Comparison of ENCODE assay signal across 14 cellular contexts in genomic region chr6:151087861-151088598, GRCh38.
DNase-seq lines count a peak whose midpoint lies in the region; ATAC-seq and TF ChIP-seq lines count a peak whose summit lies in the region.
"Had no signal": no experiment of that assay in that cellular context is flagged by ENCODE, and none has a peak within 500 bp of the region (broad histone marks: within the 10 kb centered on the region; RNA-seq: fewer than 3 reads in every experiment).

No MANE protein-coding gene starts in this region.

- H3K4me1 ChIP-seq in fibroblast of lung (ENCODE audit: control insufficient read depth, extremely low read depth, insufficient read depth, low read length) = no peaks in the 10 kb centered on the region

- H2AFZ ChIP-seq in fibroblast of lung (ENCODE audit: low read length) = no peak overlapping the region

- H3K9me3 ChIP-seq in fibroblast of lung (ENCODE audit: control insufficient read depth, insufficient read depth, low read depth, low read length) = no peaks in the 10 kb centered on the region
- H3K9me3 ChIP-seq: neutrophil had no signal

- DNase-seq in AG09309 (ENCODE audit: low read depth) (peak; percentile 28), OCI-M1 (lab: John Stamatoyannopoulos, UW) (peak; percentile 93), fibroblast of lung (ENCODE audit: low read depth in 2 of 2) (peak; percentile 84 to 97), NCI-H1105 (lab: John Stamatoyannopoulos, UW) (no peak)
- no peak for DNase-seq in effector CD4-positive, alpha-beta T cell
- DNase-seq: activated CD8-positive, alpha-beta T cell treated with anti-CD3 and anti-CD28 coated beads, Interleukin-2, amount 10 ng/mL, durations not matched to agents 7 days and 5 days; effector memory CD4-positive, alpha-beta T cell; stimulated activated naive CD4-positive, alpha-beta T cell treated with Interleukin-2 at 50 U/mL for 16 hours had no signal

- ATAC-seq in GM18909 (IDR thresholded peaks at IDR 0.05; ENCODE audit: poor library complexity, unreplicated experiment) (no peak), HG03139 (IDR thresholded peaks at IDR 0.05; ENCODE audit: unreplicated experiment) (no peak)
- ATAC-seq: activated CD8-positive, alpha-beta T cell treated with anti-CD3 and anti-CD28 coated beads, Interleukin-2, amount 10 ng/mL, durations not matched to agents 7 days and 5 days had no signal

- peaks cover 20% of the 10 kb centered on the region for H3K4me1 Mint-ChIP-seq in nephron

- no peaks in the 10 kb centered on the region for H3K79me2 ChIP-seq in fibroblast of lung (ENCODE audit: control insufficient read depth, insufficient read depth, low read length)

- H3K27ac ChIP-seq in fibroblast of lung (ENCODE audit: insufficient read depth, low read length) = peak overlapping the region; percentile 44
- H3K27ac ChIP-seq: C4-2B, neutrophil had no signal

- H3K27me3 Mint-ChIP-seq in nephron (ENCODE audit: low read depth) = no peaks in the 10 kb centered on the region
- H3K27me3 Mint-ChIP-seq: activated naive CD8-positive, alpha-beta T cell had no signal

- H3K4me2 ChIP-seq in fibroblast of lung (ENCODE audit: extremely low read depth, insufficient read depth, low read length) = peak overlapping the region; percentile 8

- no peak overlapping the region for H3K4me3 ChIP-seq in AG09309 (ENCODE audit: control insufficient read depth, low read depth, low read length)
- H3K4me3 ChIP-seq in fibroblast of lung (replicated peaks in 1 of 4; ENCODE audit: control extremely low read depth in 1 of 4, insufficient read depth in 1 of 4, low read depth in 3 of 4, low read length in 4 of 4) = no peak overlapping the region

- peak overlapping the region; percentile 96 to 99 (median 97) for H3K27ac Mint-ChIP-seq in nephron
- H3K27ac Mint-ChIP-seq: activated CD8-positive, alpha-beta T cell treated with anti-CD3 and anti-CD28 coated beads, Interleukin-2, amount 10 ng/mL, durations not matched to agents 7 days and 5 days; activated naive CD8-positive, alpha-beta T cell had no signal

- H3K36me3 ChIP-seq in fibroblast of lung (ENCODE audit: control insufficient read depth, insufficient read depth, low read length) = peaks cover 2% of the 10 kb centered on the region
- H3K36me3 ChIP-seq: neutrophil had no signal

- H3K27me3 ChIP-seq in fibroblast of lung (ENCODE audit: control insufficient read depth, insufficient read depth, low read length) = no peaks in the 10 kb centered on the region
- H3K27me3 ChIP-seq: neutrophil had no signal

- peaks cover 6% of the 10 kb centered on the region for H3K36me3 Mint-ChIP-seq in nephron (ENCODE audit: low read depth)

- H3K9ac ChIP-seq in fibroblast of lung (ENCODE audit: insufficient read depth, low read length) = no peak overlapping the region

- no peak for TF ChIP-seq CTCF in AG09309 (IDR thresholded peaks at IDR 0.05; ENCODE audit: control insufficient read depth, insufficient read depth, low read depth, low read length, missing control alignments)
- no peak for TF ChIP-seq CTCF in fibroblast of lung (conservative IDR thresholded peaks at IDR 0.05 in 1 of 2, IDR thresholded peaks at IDR 0.05 in 1 of 2; ENCODE audit: low read depth in 1 of 2, low read length in 2 of 2)
- no peak for TF ChIP-seq CTCF in nephron (IDR thresholded peaks at IDR 0.05; ENCODE audit: unreplicated experiment in 3 of 3)

- peak overlapping the region in 1 of 3 experiments; percentile 55 for H3K4me3 Mint-ChIP-seq in nephron
- H3K4me3 Mint-ChIP-seq: activated CD8-positive, alpha-beta T cell treated with anti-CD3 and anti-CD28 coated beads, Interleukin-2, amount 10 ng/mL, durations not matched to agents 7 days and 5 days; activated naive CD8-positive, alpha-beta T cell had no signal

- H3K9me3 Mint-ChIP-seq in nephron = no peaks in the 10 kb centered on the region

- H4K20me1 ChIP-seq in fibroblast of lung (ENCODE audit: control insufficient read depth, extremely low read depth, insufficient read depth, low read length) = no peaks in the 10 kb centered on the region

Comparison
In these comparisons a context has a peak if more than half of its experiments do, and no peak if none do; other contexts are left out.
1. DNase-seq: peak in AG09309 (single experiment), OCI-M1 (single experiment) and fibroblast of lung (2 of 2); none in effector CD4-positive, alpha-beta T cell (single experiment) and NCI-H1105 (single experiment).